Comparison of ENCODE assay signal across 1 cellular context in the genomic region with DNA sequence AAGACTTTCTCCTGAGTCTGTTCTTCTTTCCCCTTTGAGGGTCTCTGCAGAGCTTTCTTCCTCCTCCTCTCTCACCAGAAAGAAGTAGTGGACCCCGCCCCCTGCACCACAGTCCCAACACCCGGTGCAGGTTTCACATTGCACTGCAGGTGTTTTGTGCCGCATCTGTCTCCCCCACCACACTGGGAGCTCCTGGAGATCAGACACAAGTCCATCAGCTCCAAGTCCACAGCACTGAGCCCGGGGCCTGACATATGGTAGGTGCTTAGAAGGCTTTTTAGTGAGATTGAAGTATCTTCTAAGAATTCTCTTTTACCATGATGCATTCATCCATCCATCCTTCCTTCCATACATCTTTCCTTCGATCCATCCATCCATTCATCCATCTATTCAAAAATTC.
TF ChIP-seq lines count a peak whose summit lies in the region.

No MANE protein-coding gene starts in this region.

TF ChIP-seq in A549, 52 proteins besides CTCF, POLR2A, EP300 and RAD21 (continued from another document):
- TF ChIP-seq HEYL (CRISPR knock-in tag; IDR thresholded peaks at IDR 0.05): no peak
- no peak for TF ChIP-seq RCOR1 (IDR thresholded peaks at IDR 0.05; ENCODE audit: low read depth, low read length)
- TF ChIP-seq MYC (IDR thresholded peaks at IDR 0.05; ENCODE audit: borderline replicate concordance, low read length): no peak
- TF ChIP-seq EHMT2 (IDR thresholded peaks at IDR 0.05; ENCODE audit: low read depth): no peak
- TF ChIP-seq CEBPB (IDR thresholded peaks at IDR 0.05): no peak
- no peak for TF ChIP-seq ZC3H11A (IDR thresholded peaks at IDR 0.05)
- TF ChIP-seq, protein P1, sequence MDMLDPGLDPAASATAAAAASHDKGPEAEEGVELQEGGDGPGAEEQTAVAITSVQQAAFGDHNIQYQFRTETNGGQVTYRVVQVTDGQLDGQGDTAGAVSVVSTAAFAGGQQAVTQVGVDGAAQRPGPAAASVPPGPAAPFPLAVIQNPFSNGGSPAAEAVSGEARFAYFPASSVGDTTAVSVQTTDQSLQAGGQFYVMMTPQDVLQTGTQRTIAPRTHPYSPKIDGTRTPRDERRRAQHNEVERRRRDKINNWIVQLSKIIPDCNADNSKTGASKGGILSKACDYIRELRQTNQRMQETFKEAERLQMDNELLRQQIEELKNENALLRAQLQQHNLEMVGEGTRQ (IDR thresholded peaks at IDR 0.05): no peak
TF ChIP-seq in A549: peak in this region for 0.
